In genomic region chr18:34370704-34371405, GRCh38 we compare ENCODE assay signal across 17 cellular contexts.
"Had no signal": no experiment of that assay in that cellular context is flagged by ENCODE, and none has a peak within 500 bp of the region (broad histone marks: within the 10 kb centered on the region; RNA-seq: fewer than 3 reads in every experiment).

No MANE protein-coding gene starts in this region.

- DNase-seq: activated CD4-positive, alpha-beta T cell treated with anti-CD3 and anti-CD28 coated beads, Interleukin-2, amount 10 ng/mL, durations not matched to agents 7 days and 5 days; activated CD4-positive, CD25-positive, alpha-beta regulatory T cell; activated CD8-positive, alpha-beta memory T cell treated with anti-CD3 and anti-CD28 coated beads for 24 hours; activated naive CD4-positive, alpha-beta T cell; activated naive CD8-positive, alpha-beta T cell treated with anti-CD3 and anti-CD28 coated beads, Interleukin-2, amount 10 ng/mL, durations not matched to agents 7 days and 5 days; activated T-cell treated with anti-CD3 and anti-CD28 coated beads for 4 hours; effector CD8-positive, alpha-beta T cell; heart right ventricle; naive thymus-derived CD4-positive, alpha-beta T cell; stimulated activated CD4-positive, alpha-beta T cell treated with anti-CD3 and anti-CD28 coated beads, Interleukin-12 subunit alpha, Interleukin-12 subunit beta, amount 100 ng/mL, for 4 hours; stimulated activated CD4-positive, alpha-beta T cell treated with anti-CD3 and anti-CD28 coated beads, Interleukin-2, amount 100 ng/mL, for 24 hours had no signal

- H3K27me3 ChIP-seq: heart right ventricle had no signal

- H3K9me3 ChIP-seq: heart right ventricle, thoracic aorta had no signal

- H3K4me1 ChIP-seq: heart right ventricle, parathyroid adenoma had no signal

- H3K36me3 ChIP-seq: heart right ventricle, thoracic aorta had no signal

- H3K79me2 ChIP-seq: parathyroid adenoma had no signal

- H3K4me3 ChIP-seq: heart right ventricle, thoracic aorta had no signal

- FAIRE-seq: frontal cortex had no signal

- H3K9ac ChIP-seq: parathyroid adenoma had no signal

- H3K4me1 Mint-ChIP-seq: activated CD4-positive, alpha-beta T cell treated with anti-CD3 and anti-CD28 coated beads, Interleukin-2, amount 10 ng/mL, durations not matched to agents 7 days and 5 days; activated naive CD8-positive, alpha-beta T cell treated with anti-CD3 and anti-CD28 coated beads, Interleukin-2, amount 10 ng/mL, durations not matched to agents 7 days and 5 days; naive thymus-derived CD4-positive, alpha-beta T cell; stimulated activated effector memory CD8-positive, alpha-beta T cell treated with anti-CD3 and anti-CD28 coated beads, Interleukin-12 subunit alpha, Interleukin-12 subunit beta, amount 100 ng/mL, for 72 hours had no signal

- H2AFZ ChIP-seq: parathyroid adenoma had no signal

- H3K27ac ChIP-seq: heart right ventricle, parathyroid adenoma, thoracic aorta had no signal

- H3K27me3 Mint-ChIP-seq: activated CD4-positive, alpha-beta T cell treated with anti-CD3 and anti-CD28 coated beads, Interleukin-2, amount 10 ng/mL, durations not matched to agents 7 days and 5 days; activated naive CD8-positive, alpha-beta T cell treated with anti-CD3 and anti-CD28 coated beads, Interleukin-2, amount 10 ng/mL, durations not matched to agents 7 days and 5 days; naive thymus-derived CD4-positive, alpha-beta T cell had no signal

- H3K36me3 Mint-ChIP-seq: activated naive CD8-positive, alpha-beta T cell treated with anti-CD3 and anti-CD28 coated beads, Interleukin-2, amount 10 ng/mL, durations not matched to agents 7 days and 5 days; brain; naive thymus-derived CD4-positive, alpha-beta T cell; stimulated activated effector memory CD8-positive, alpha-beta T cell treated with anti-CD3 and anti-CD28 coated beads, Interleukin-12 subunit alpha, Interleukin-12 subunit beta, amount 100 ng/mL, for 72 hours had no signal

- ATAC-seq: heart right ventricle; left lobe of liver; naive thymus-derived CD4-positive, alpha-beta T cell; stimulated activated effector memory CD8-positive, alpha-beta T cell treated with anti-CD3 and anti-CD28 coated beads, Interleukin-12 subunit alpha, Interleukin-12 subunit beta, amount 100 ng/mL, for 72 hours had no signal

- H3K9me3 Mint-ChIP-seq: activated CD4-positive, alpha-beta T cell treated with anti-CD3 and anti-CD28 coated beads, Interleukin-2, amount 10 ng/mL, durations not matched to agents 7 days and 5 days; activated naive CD8-positive, alpha-beta T cell treated with anti-CD3 and anti-CD28 coated beads, Interleukin-2, amount 10 ng/mL, durations not matched to agents 7 days and 5 days; brain had no signal

- H3K4me3 Mint-ChIP-seq: activated CD4-positive, alpha-beta T cell treated with anti-CD3 and anti-CD28 coated beads, Interleukin-2, amount 10 ng/mL, durations not matched to agents 7 days and 5 days; activated naive CD8-positive, alpha-beta T cell treated with anti-CD3 and anti-CD28 coated beads, Interleukin-2, amount 10 ng/mL, durations not matched to agents 7 days and 5 days; brain; naive thymus-derived CD4-positive, alpha-beta T cell; stimulated activated effector memory CD8-positive, alpha-beta T cell treated with anti-CD3 and anti-CD28 coated beads, Interleukin-12 subunit alpha, Interleukin-12 subunit beta, amount 100 ng/mL, for 72 hours had no signal

- H3K27ac Mint-ChIP-seq: activated CD4-positive, alpha-beta T cell treated with anti-CD3 and anti-CD28 coated beads, Interleukin-2, amount 10 ng/mL, durations not matched to agents 7 days and 5 days; activated naive CD8-positive, alpha-beta T cell treated with anti-CD3 and anti-CD28 coated beads, Interleukin-2, amount 10 ng/mL, durations not matched to agents 7 days and 5 days; brain; naive thymus-derived CD4-positive, alpha-beta T cell; stimulated activated effector memory CD8-positive, alpha-beta T cell treated with anti-CD3 and anti-CD28 coated beads, Interleukin-12 subunit alpha, Interleukin-12 subunit beta, amount 100 ng/mL, for 72 hours had no signal
